ENCODE assay signal across 12 cellular contexts in genomic region chr1:40382110-40382464, GRCh38.
DNase-seq lines count a peak whose midpoint lies in the region; ATAC-seq, FAIRE-seq and TF ChIP-seq lines count a peak whose summit lies in the region.
"Had no signal": no experiment of that assay in that cellular context is flagged by ENCODE, and none has a peak within 500 bp of the region (broad histone marks: within the 10 kb centered on the region; RNA-seq: fewer than 3 reads in every experiment).

No MANE protein-coding gene starts in this region.

- peak overlapping the region; percentile 86 for H3K4me3 Mint-ChIP-seq in stimulated activated naive CD8-positive, alpha-beta T cell treated with anti-CD3 and anti-CD28 coated beads, Interleukin-15, Interleukin-2, amounts not matched to agents 100 ng/mL and 50 ng/mL, for 24 hours

- DNase-seq in GM12864 (ENCODE audit: low read depth) (no peak), RWPE2 (ENCODE audit: low spot score) (no peak), epithelial cell of prostate (ENCODE audit: low read depth, low spot score) (no peak), GF-D8 (lab: John Stamatoyannopoulos, UW) (no peak), Kasumi-1 (lab: John Stamatoyannopoulos, UW) (no peak), H54 (ENCODE audit: insufficient read length, low spot score) (no peak)
- DNase-seq: GDM1, NCI-H2227 treated with DMSO at 0.1 percent for 48 hours, SW 1271 had no signal

- ATAC-seq in RWPE2 (ENCODE audit: low read depth): no peak
- no peak for ATAC-seq in HG03565 (IDR thresholded peaks at IDR 0.05; ENCODE audit: unreplicated experiment)

- no peaks in the 10 kb centered on the region for H3K36me3 ChIP-seq in RWPE2 (ENCODE audit: low read depth)

- TF ChIP-seq POLR2A in H54 (IDR thresholded peaks at IDR 0.05; ENCODE audit: low read depth, low read length): no peak

- TF ChIP-seq CTCF in GM12864 (IDR thresholded peaks at IDR 0.05; ENCODE audit: low read depth, low read length, missing control alignments): no peak
- TF ChIP-seq CTCF in RWPE2 (IDR thresholded peaks at IDR 0.05; ENCODE audit: poor library complexity, severe bottlenecking): no peak

- H3K27me3 ChIP-seq in RWPE2 (ENCODE audit: insufficient read depth, poor library complexity, severe bottlenecking): no peaks in the 10 kb centered on the region

- H3K36me3 Mint-ChIP-seq in stimulated activated naive CD8-positive, alpha-beta T cell treated with anti-CD3 and anti-CD28 coated beads, Interleukin-15, Interleukin-2, amounts not matched to agents 100 ng/mL and 50 ng/mL, for 24 hours (ENCODE audit: low read depth): peaks cover 50% of the 10 kb centered on the region

- H3K4me3 ChIP-seq in GM12864 (ENCODE audit: low read depth, low read length) (peak overlapping the region; percentile 38; the same call in 1 of the 2 replicates), RWPE2 (ENCODE audit: severe bottlenecking) (no peak overlapping the region)

- H3K27me3 Mint-ChIP-seq in stimulated activated naive CD8-positive, alpha-beta T cell treated with anti-CD3 and anti-CD28 coated beads, Interleukin-15, Interleukin-2, amounts not matched to agents 100 ng/mL and 50 ng/mL, for 24 hours: no peaks in the 10 kb centered on the region

- H3K9me3 Mint-ChIP-seq in stimulated activated naive CD8-positive, alpha-beta T cell treated with anti-CD3 and anti-CD28 coated beads, Interleukin-15, Interleukin-2, amounts not matched to agents 100 ng/mL and 50 ng/mL, for 24 hours: no peaks in the 10 kb centered on the region

- no peak for FAIRE-seq in H54 (lab: Jason Lieb, UNC)
- FAIRE-seq: endometrium had no signal

- H3K27ac Mint-ChIP-seq in stimulated activated naive CD8-positive, alpha-beta T cell treated with anti-CD3 and anti-CD28 coated beads, Interleukin-15, Interleukin-2, amounts not matched to agents 100 ng/mL and 50 ng/mL, for 24 hours: peak overlapping the region; percentile 99

- H3K4me1 ChIP-seq in RWPE2 (ENCODE audit: insufficient read depth, poor library complexity, severe bottlenecking): peaks cover 37% of the 10 kb centered on the region

- peaks cover 100% of the 10 kb centered on the region for H3K4me1 Mint-ChIP-seq in stimulated activated naive CD8-positive, alpha-beta T cell treated with anti-CD3 and anti-CD28 coated beads, Interleukin-15, Interleukin-2, amounts not matched to agents 100 ng/mL and 50 ng/mL, for 24 hours (ENCODE audit: low read depth)

- no peaks in the 10 kb centered on the region for H3K9me3 ChIP-seq in RWPE2 (ENCODE audit: severe bottlenecking)

- H3K27ac ChIP-seq in RWPE2 (ENCODE audit: poor library complexity, severe bottlenecking) (peak overlapping the region; percentile 42), epithelial cell of prostate (peak overlapping the region; percentile 67)
